In genomic region chr12:45543887-45544286, GRCh38 we compare ENCODE assay signal across 8 cellular contexts.
A peak's percentile ranks its signal among the peaks of the same experiment; 100 is the strongest.
DNase-seq lines count a peak whose midpoint lies in the region; ATAC-seq, FAIRE-seq and TF ChIP-seq lines count a peak whose summit lies in the region.

No MANE protein-coding gene starts in this region.

- H3K4me1 ChIP-seq in A673 (ENCODE audit: insufficient read depth, low read length, poor library complexity, severe bottlenecking) (peaks cover 33% of the 10 kb centered on the region), mammary epithelial cell (ENCODE audit: insufficient read depth, low read length) (no peaks in the 10 kb centered on the region), keratinocyte (ENCODE audit: control insufficient read depth, extremely low read depth, insufficient read depth, low read length) (no peaks in the 10 kb centered on the region)

- dilution Hi-C loops in mammary epithelial cell (cut with HindIII; ENCODE audit: low sequenced_read_pairs) (no loop called here), keratinocyte (cut with MboI; ENCODE audit: extremely low pct_ligation_motif_present, low sequenced_read_pairs) (no loop called here)

- no peaks in the 10 kb centered on the region for H3K27me3 ChIP-seq in A673 (replicated peaks; ENCODE audit: insufficient read depth, low read depth, low read length, poor library complexity)
- H3K27me3 ChIP-seq in mammary epithelial cell (ENCODE audit: insufficient read depth, low read length) = no peaks in the 10 kb centered on the region
- peaks cover 6% of the 10 kb centered on the region for H3K27me3 ChIP-seq in keratinocyte (ENCODE audit: control insufficient read depth, extremely low read depth, insufficient read depth, low read length)

- H3K4me2 ChIP-seq in mammary epithelial cell (ENCODE audit: insufficient read depth, low read depth, low read length) = no peak overlapping the region
- H3K4me2 ChIP-seq in keratinocyte (ENCODE audit: control insufficient read depth, extremely low read depth, insufficient read depth, low read depth, low read length) = no peak overlapping the region

- in situ Hi-C loops in mammary epithelial cell (cut with MboI; ENCODE audit: low sequenced_read_pairs in 2 of 2) = loop anchor here in 1 of 2 donors (10.0 kb wide), 1 partner anchor 181 kb away; the partner anchor contains the start of gene ARID2

- no peak overlapping the region for H3K4me3 ChIP-seq in A673 (ENCODE audit: low read depth, low read length, poor library complexity, severe bottlenecking)
- H3K4me3 ChIP-seq in GM12865 (ENCODE audit: low read depth, low read length) = no peak overlapping the region
- H3K4me3 ChIP-seq in mammary epithelial cell (replicated peaks in 1 of 3; ENCODE audit: insufficient read depth in 1 of 3, low read depth in 2 of 3, low read length in 3 of 3) = no peak overlapping the region
- no peak overlapping the region for H3K4me3 ChIP-seq in keratinocyte (ENCODE audit: control insufficient read depth in 2 of 3, extremely low read depth in 1 of 3, insufficient read depth in 2 of 3, low read depth in 1 of 3, low read length in 3 of 3)

- H4K20me1 ChIP-seq in mammary epithelial cell (ENCODE audit: insufficient read depth, low read length) (no peaks in the 10 kb centered on the region), keratinocyte (ENCODE audit: control insufficient read depth, extremely low read depth, insufficient read depth, low read length) (no peaks in the 10 kb centered on the region)

- POLR2A ChIA-PET in A673 (lab: Charles Lee; ENCODE audit: low non-redundant PET) = interaction anchor here (0.5 kb wide), 2 partner anchors 443 to 1796 kb away, joined by 3 read pairs; no protein-coding TSS in a partner anchor

- H3K36me3 ChIP-seq in A673 (ENCODE audit: insufficient read depth, low read length, poor library complexity, severe bottlenecking) (no peaks in the 10 kb centered on the region), mammary epithelial cell (ENCODE audit: insufficient read depth, low read length) (no peaks in the 10 kb centered on the region), keratinocyte (ENCODE audit: control insufficient read depth in 2 of 2, extremely low read depth in 1 of 2, insufficient read depth in 2 of 2, low read length in 2 of 2) (no peaks in the 10 kb centered on the region)

- H3K9ac ChIP-seq in mammary epithelial cell (ENCODE audit: insufficient read depth, low read length) (no peak overlapping the region), keratinocyte (ENCODE audit: control insufficient read depth, extremely low read depth, insufficient read depth, low read length) (no peak overlapping the region)

- no peaks in the 10 kb centered on the region for H3K9me1 ChIP-seq in keratinocyte (ENCODE audit: control insufficient read depth, extremely low read depth, insufficient read depth, low read length)

- H3K9me3 ChIP-seq in A673 (ENCODE audit: low read depth, low read length, poor library complexity, severe bottlenecking) (no peaks in the 10 kb centered on the region), mammary epithelial cell (replicated peaks; ENCODE audit: insufficient read depth, low read length) (no peaks in the 10 kb centered on the region), keratinocyte (ENCODE audit: control insufficient read depth, low read depth, low read length) (no peaks in the 10 kb centered on the region)

- H3K79me2 ChIP-seq in mammary epithelial cell (ENCODE audit: insufficient read depth, low read length) (no peaks in the 10 kb centered on the region), keratinocyte (ENCODE audit: control insufficient read depth, insufficient read depth, low read length) (no peaks in the 10 kb centered on the region)

- 0% methylated on average over 2 of the region's 2 CpGs for WGBS in mammary epithelial cell (ENCODE audit: low coverage, missing lambda C conversion rate)

- peak; percentile 90 for DNase-seq in A673 (ENCODE audit: low spot score)
- peak; percentile 90 for DNase-seq in GM12865 (ENCODE audit: low read depth)
- DNase-seq in NAMALWA (ENCODE audit: low spot score) = peak; percentile 85
- peak; percentile 49 for DNase-seq in SW480 (ENCODE audit: low spot score)
- DNase-seq in mammary epithelial cell = peak; percentile 55
- peak; percentile 33 for DNase-seq in keratinocyte (ENCODE audit: low read depth, low spot score)
- peak; percentile 60 for DNase-seq in stimulated activated CD4-positive, alpha-beta T cell treated with anti-CD3 and anti-CD28 coated beads, Interleukin-4, amount 100 ng/mL, for 24 hours

- BruUV-seq in A673 (replicated peaks; lab: Mats Ljungman, UMichigan) = no TSS peak
- no TSS peak for BruUV-seq in mammary epithelial cell (replicated peaks; lab: Mats Ljungman, UMichigan)

- CTCF ChIA-PET in A673 (lab: Charles Lee) = interaction anchor here (0.6 to 1.3 kb wide), 8 partner anchors 16 to 202 kb away, joined by 3 to 11 read pairs (median 3); no protein-coding TSS in a partner anchor
- CTCF ChIA-PET in mammary epithelial cell (lab: Charles Lee; ENCODE audit: low non-redundant PET) = interaction anchor here (0.5 to 1.0 kb wide), 7 partner anchors 8 to 640 kb away, joined by 3 to 7 read pairs (median 4); no protein-coding TSS in a partner anchor

- peak; percentile 88 for ATAC-seq in HG02588 (IDR thresholded peaks at IDR 0.05; ENCODE audit: unreplicated experiment)

- peak; percentile 78 for FAIRE-seq in keratinocyte (lab: Jason Lieb, UNC)

- intact Hi-C loops in A673 (cut with micrococcal nuclease; ENCODE audit: unreplicated experiment) (loop anchor here (2.0 to 10.0 kb wide), 3 partner anchors 185 to 451 kb away; partner anchors contain the start of genes ARID2 and SCAF11), mammary epithelial cell (cut with micrococcal nuclease) (loop anchor here (1.0 to 5.0 kb wide), 5 partner anchors 181 to 463 kb away; no protein-coding TSS in a partner anchor)

- TF ChIP-seq CTCF in A673 (conservative IDR thresholded peaks at IDR 0.05; ENCODE audit: low read depth, low read length) (peak; percentile 90), GM12865 (IDR thresholded peaks at IDR 0.05; ENCODE audit: insufficient read depth, low read depth, low read length, missing control alignments) (peak; percentile 74), mammary epithelial cell (conservative IDR thresholded peaks at IDR 0.05 in 1 of 2, IDR thresholded peaks at IDR 0.05 in 1 of 2; ENCODE audit: extremely low read depth in 1 of 2, insufficient read depth in 1 of 2, low read depth in 1 of 2, low read length in 2 of 2) (peak; percentile 77 to 88), keratinocyte (optimal IDR thresholded peaks at IDR 0.05 in 1 of 3, IDR thresholded peaks at IDR 0.05 in 1 of 3, conservative IDR thresholded peaks at IDR 0.05 in 1 of 3; ENCODE audit: extremely low read depth in 1 of 3, insufficient read depth in 2 of 3, low read length in 3 of 3) (peak; percentile 75 to 79 (median 77))

- H2AFZ ChIP-seq in mammary epithelial cell (ENCODE audit: low read depth, low read length) (peak overlapping the region; percentile 21), keratinocyte (ENCODE audit: control insufficient read depth, low read length) (no peak overlapping the region)

- H3K27ac ChIP-seq in A673 (ENCODE audit: low read depth, low read length, poor library complexity, severe bottlenecking) (no peak overlapping the region), mammary epithelial cell (ENCODE audit: insufficient read depth, low read depth, low read length) (no peak overlapping the region), keratinocyte (ENCODE audit: control insufficient read depth, insufficient read depth, low read length) (no peak overlapping the region)

Comparison
In these comparisons a context has a peak if more than half of its experiments do, and no peak if none do; other contexts are left out.
1. DNase-seq: peak in every context shown above with its lines; median percentile 90 in A673; 90 in GM12865; 85 in NAMALWA; 60 in stimulated activated CD4-positive, alpha-beta T cell treated with anti-CD3 and anti-CD28 coated beads, Interleukin-4, amount 100 ng/mL, for 24 hours; 55 in mammary epithelial cell; 49 in SW480; 33 in keratinocyte.